Comparison of ENCODE assay signal across 25 cellular contexts in genomic region chr7:14207154-14207553, GRCh38.
DNase-seq lines count a peak whose midpoint lies in the region; ATAC-seq and TF ChIP-seq lines count a peak whose summit lies in the region.
"Had no signal": no experiment of that assay in that cellular context is flagged by ENCODE, and none has a peak within 500 bp of the region (broad histone marks: within the 10 kb centered on the region; RNA-seq: fewer than 3 reads in every experiment).

No MANE protein-coding gene starts in this region.

- H2AFZ ChIP-seq in mammary epithelial cell (ENCODE audit: low read depth, low read length), result no peak overlapping the region
- H2AFZ ChIP-seq in neural progenitor cell (replicated peaks), result no peak overlapping the region

- H3F3A ChIP-seq in neural progenitor cell (ENCODE audit: low read depth), result no peaks in the 10 kb centered on the region

- CTCF ChIA-PET in mammary epithelial cell (lab: Charles Lee; ENCODE audit: low non-redundant PET), result no interaction called here

- no peak overlapping the region for H3K4me2 ChIP-seq in mammary epithelial cell (ENCODE audit: insufficient read depth, low read depth, low read length)
- no peak overlapping the region for H3K4me2 ChIP-seq in neural progenitor cell
- H3K4me2 ChIP-seq: A549 had no signal

- no TSS peak for BruUV-seq in mammary epithelial cell (replicated peaks; lab: Mats Ljungman, UMichigan)

- dilution Hi-C loops in mammary epithelial cell (cut with HindIII; ENCODE audit: low sequenced_read_pairs), result no loop called here

- WGBS in mammary epithelial cell (ENCODE audit: low coverage, missing lambda C conversion rate), result 19% methylated on average over 4 of the region's 4 CpGs

- H3K27me3 Mint-ChIP-seq in neural progenitor cell (ENCODE audit: insufficient read depth, low read depth), result no peaks in the 10 kb centered on the region
- H3K27me3 Mint-ChIP-seq: activated CD4-positive, alpha-beta T cell treated with anti-CD3 and anti-CD28 coated beads, Interleukin-2, amount 10 ng/mL, durations not matched to agents 7 days and 5 days; activated naive CD8-positive, alpha-beta T cell treated with anti-CD3 and anti-CD28 coated beads, Interleukin-2, amount 50 U/mL, for 24 hours had no signal

- peak; percentile 89 for ATAC-seq in Right ventricle myocardium inferior
- ATAC-seq in left ventricle myocardium superior, result peak; percentile 98
- ATAC-seq in stimulated activated effector memory CD8-positive, alpha-beta T cell treated with anti-CD3 and anti-CD28 coated beads, Interleukin-12 subunit alpha, Interleukin-12 subunit beta, amount 100 ng/mL, for 72 hours, result peak; percentile 31
- ATAC-seq: A549; activated naive CD8-positive, alpha-beta T cell treated with anti-CD3 and anti-CD28 coated beads, Interleukin-2, amount 50 U/mL, for 24 hours had no signal

- H3K4me3 Mint-ChIP-seq in stimulated activated effector memory CD8-positive, alpha-beta T cell treated with anti-CD3 and anti-CD28 coated beads, Interleukin-12 subunit alpha, Interleukin-12 subunit beta, amount 100 ng/mL, for 72 hours, result no peak overlapping the region
- no peak overlapping the region for H3K4me3 Mint-ChIP-seq in neural progenitor cell
- H3K4me3 Mint-ChIP-seq: activated CD4-positive, alpha-beta T cell treated with anti-CD3 and anti-CD28 coated beads, Interleukin-2, amount 10 ng/mL, durations not matched to agents 7 days and 5 days; activated naive CD8-positive, alpha-beta T cell treated with anti-CD3 and anti-CD28 coated beads, Interleukin-2, amount 50 U/mL, for 24 hours; central memory CD8-positive, alpha-beta T cell; nephron had no signal

- H4K20me1 ChIP-seq in mammary epithelial cell (ENCODE audit: insufficient read depth, low read length) (no peaks in the 10 kb centered on the region), neural progenitor cell (ENCODE audit: low read depth) (no peaks in the 10 kb centered on the region)

- H3K9me3 ChIP-seq in mammary epithelial cell (replicated peaks; ENCODE audit: insufficient read depth, low read length) (no peaks in the 10 kb centered on the region), neural progenitor cell (ENCODE audit: low read depth) (no peaks in the 10 kb centered on the region)
- H3K9me3 ChIP-seq: A549, esophagus squamous epithelium, spleen had no signal

- no peaks in the 10 kb centered on the region for H3K4me1 ChIP-seq in mammary epithelial cell (ENCODE audit: insufficient read depth, low read length)
- peaks cover 6% of the 10 kb centered on the region for H3K4me1 ChIP-seq in neural progenitor cell
- H3K4me1 ChIP-seq: A549, esophagus squamous epithelium, spleen had no signal

- H3K4me3 ChIP-seq in mammary epithelial cell (replicated peaks in 1 of 3; ENCODE audit: insufficient read depth in 1 of 3, low read depth in 2 of 3, low read length in 3 of 3) (no peak overlapping the region), neural progenitor cell (no peak overlapping the region)
- H3K4me3 ChIP-seq: A549, esophagus squamous epithelium, spleen had no signal

- no peaks in the 10 kb centered on the region for H3K79me2 ChIP-seq in mammary epithelial cell (ENCODE audit: insufficient read depth, low read length)
- no peaks in the 10 kb centered on the region for H3K79me2 ChIP-seq in neural progenitor cell (ENCODE audit: low read depth)

- no peaks in the 10 kb centered on the region for H3K36me3 ChIP-seq in mammary epithelial cell (ENCODE audit: insufficient read depth, low read length)
- H3K36me3 ChIP-seq in neural progenitor cell, result no peaks in the 10 kb centered on the region
- H3K36me3 ChIP-seq: esophagus squamous epithelium, spleen had no signal

- DNase-seq in Right ventricle myocardium inferior (ENCODE audit: missing footprints) (no peak), cardiac septum (ENCODE audit: low spot score) (no peak), mammary epithelial cell (peak; percentile 11), left ventricle myocardium superior (no peak), hypothalamus (lab: John Stamatoyannopoulos, UW) (no peak), GM19240 (ENCODE audit: insufficient read length, low spot score) (no peak), neural progenitor cell (ENCODE audit: low spot score) (no peak)
- no peak for DNase-seq in stimulated activated effector memory CD8-positive, alpha-beta T cell treated with anti-CD3 and anti-CD28 coated beads, Interleukin-12 subunit alpha, Interleukin-12 subunit beta, amount 100 ng/mL, for 72 hours (ENCODE audit: low spot score in 2 of 2)
- DNase-seq: activated CD4-positive, alpha-beta T cell treated with anti-CD3 and anti-CD28 coated beads, Interleukin-2, amount 10 ng/mL, durations not matched to agents 7 days and 5 days; activated naive CD8-positive, alpha-beta T cell treated with anti-CD3 and anti-CD28 coated beads, Interleukin-2, amount 50 U/mL, for 24 hours; C1 segment of cervical spinal cord; DMS 273 treated with DMSO at 0.1 percent for 48 hours; effector CD8-positive, alpha-beta T cell; esophagus squamous epithelium; KG1; NCI-H1092; NCI-H2029; NCI-H446; spleen; stimulated activated CD8-positive, alpha-beta memory T cell treated with anti-CD3 and anti-CD28 coated beads, Interleukin-4, amount 100 ng/mL, for 48 hours had no signal

- H3K36me3 Mint-ChIP-seq in stimulated activated effector memory CD8-positive, alpha-beta T cell treated with anti-CD3 and anti-CD28 coated beads, Interleukin-12 subunit alpha, Interleukin-12 subunit beta, amount 100 ng/mL, for 72 hours, result no peaks in the 10 kb centered on the region
- H3K36me3 Mint-ChIP-seq in neural progenitor cell, result no peaks in the 10 kb centered on the region

- H3K27me3 ChIP-seq in mammary epithelial cell (ENCODE audit: insufficient read depth, low read length), result no peaks in the 10 kb centered on the region
- H3K27me3 ChIP-seq in neural progenitor cell, result no peaks in the 10 kb centered on the region
- H3K27me3 ChIP-seq: esophagus squamous epithelium, spleen had no signal

- H3K4me1 Mint-ChIP-seq in stimulated activated effector memory CD8-positive, alpha-beta T cell treated with anti-CD3 and anti-CD28 coated beads, Interleukin-12 subunit alpha, Interleukin-12 subunit beta, amount 100 ng/mL, for 72 hours, result peaks cover 6% of the 10 kb centered on the region
- no peaks in the 10 kb centered on the region for H3K4me1 Mint-ChIP-seq in neural progenitor cell
- H3K4me1 Mint-ChIP-seq: activated CD4-positive, alpha-beta T cell treated with anti-CD3 and anti-CD28 coated beads, Interleukin-2, amount 10 ng/mL, durations not matched to agents 7 days and 5 days; activated naive CD8-positive, alpha-beta T cell treated with anti-CD3 and anti-CD28 coated beads, Interleukin-2, amount 50 U/mL, for 24 hours; central memory CD8-positive, alpha-beta T cell; nephron had no signal

- no peak overlapping the region for H3K27ac ChIP-seq in mammary epithelial cell (ENCODE audit: insufficient read depth, low read depth, low read length)
- no peak overlapping the region for H3K27ac ChIP-seq in neural progenitor cell
- H3K27ac ChIP-seq: A549, esophagus squamous epithelium, RWPE1, spleen had no signal

- H3K9me3 Mint-ChIP-seq in stimulated activated effector memory CD8-positive, alpha-beta T cell treated with anti-CD3 and anti-CD28 coated beads, Interleukin-12 subunit alpha, Interleukin-12 subunit beta, amount 100 ng/mL, for 72 hours, result no peaks in the 10 kb centered on the region
- no peaks in the 10 kb centered on the region for H3K9me3 Mint-ChIP-seq in neural progenitor cell
- H3K9me3 Mint-ChIP-seq: activated naive CD8-positive, alpha-beta T cell treated with anti-CD3 and anti-CD28 coated beads, Interleukin-2, amount 50 U/mL, for 24 hours; central memory CD8-positive, alpha-beta T cell; nephron had no signal

- intact Hi-C loops in Right ventricle myocardium inferior (cut with DNase I) (no loop called here), cardiac septum (cut with DNase I) (loop anchor here (5.0 kb wide), 1 partner anchor 215 kb away; no protein-coding TSS in a partner anchor), mammary epithelial cell (cut with micrococcal nuclease) (no loop called here), left ventricle myocardium superior (cut with micrococcal nuclease) (no loop called here)

- in situ Hi-C loops in mammary epithelial cell (cut with MboI; ENCODE audit: low sequenced_read_pairs in 2 of 2), result no loop called here

- TF ChIP-seq CTCF in mammary epithelial cell (conservative IDR thresholded peaks at IDR 0.05 in 1 of 2, IDR thresholded peaks at IDR 0.05 in 1 of 2; ENCODE audit: extremely low read depth in 1 of 2, insufficient read depth in 1 of 2, low read depth in 1 of 2, low read length in 2 of 2) (no peak), neural progenitor cell (IDR thresholded peaks at IDR 0.05) (no peak)

- no peak overlapping the region for H3K27ac Mint-ChIP-seq in stimulated activated effector memory CD8-positive, alpha-beta T cell treated with anti-CD3 and anti-CD28 coated beads, Interleukin-12 subunit alpha, Interleukin-12 subunit beta, amount 100 ng/mL, for 72 hours
- no peak overlapping the region for H3K27ac Mint-ChIP-seq in neural progenitor cell
- H3K27ac Mint-ChIP-seq: activated CD4-positive, alpha-beta T cell treated with anti-CD3 and anti-CD28 coated beads, Interleukin-2, amount 10 ng/mL, durations not matched to agents 7 days and 5 days; activated naive CD8-positive, alpha-beta T cell treated with anti-CD3 and anti-CD28 coated beads, Interleukin-2, amount 50 U/mL, for 24 hours; activated T-helper 2 cell treated with anti-CD3 and anti-CD28 coated beads, Interferon-gamma antibody, Interleukin-2, Interleukin-4, amounts not matched to agents 10 μg/mL and 5 μg/mL and 100 μg/mL, durations not matched to agents 14 hours and 24 hours and 36 hours; nephron had no signal

- no peak overlapping the region for H3K9ac ChIP-seq in mammary epithelial cell (ENCODE audit: insufficient read depth, low read length)
- no peak overlapping the region for H3K9ac ChIP-seq in neural progenitor cell

Comparison
In these comparisons a context has a peak if more than half of its experiments do, and no peak if none do; other contexts are left out.
1. ATAC-seq: peak in every context shown above with its lines; median percentile 98 in left ventricle myocardium superior; 89 in Right ventricle myocardium inferior; 31 in stimulated activated effector memory CD8-positive, alpha-beta T cell treated with anti-CD3 and anti-CD28 coated beads, Interleukin-12 subunit alpha, Interleukin-12 subunit beta, amount 100 ng/mL, for 72 hours.